Comparison of ENCODE assay signal across 1 cellular context in genomic region chr9:105296889-105297288, GRCh38.
TF ChIP-seq lines count a peak whose summit lies in the region.

No MANE protein-coding gene starts in this region.

TF ChIP-seq in GM23338, 12 proteins besides CTCF, POLR2A, EP300 and RAD21 (continued from another document):
- TF ChIP-seq CREB1 (CRISPR knock-in tag; IDR thresholded peaks at IDR 0.05; ENCODE audit: low read depth) (no peak), EZH2phosphoT487 (IDR thresholded peaks at IDR 0.05; ENCODE audit: unreplicated experiment) (no peak), ZNF462 (CRISPR knock-in tag; IDR thresholded peaks at IDR 0.05) (no peak), ETS1 (IDR thresholded peaks at IDR 0.05) (no peak), ZNF114 (CRISPR knock-in tag; IDR thresholded peaks at IDR 0.05) (no peak), NANOG (IDR thresholded peaks at IDR 0.05; ENCODE audit: borderline replicate concordance) (no peak), POLR2AphosphoS5 (IDR thresholded peaks at IDR 0.05; ENCODE audit: low read depth) (no peak)
TF ChIP-seq in GM23338: peak in this region for 0.
